In the genomic region with DNA sequence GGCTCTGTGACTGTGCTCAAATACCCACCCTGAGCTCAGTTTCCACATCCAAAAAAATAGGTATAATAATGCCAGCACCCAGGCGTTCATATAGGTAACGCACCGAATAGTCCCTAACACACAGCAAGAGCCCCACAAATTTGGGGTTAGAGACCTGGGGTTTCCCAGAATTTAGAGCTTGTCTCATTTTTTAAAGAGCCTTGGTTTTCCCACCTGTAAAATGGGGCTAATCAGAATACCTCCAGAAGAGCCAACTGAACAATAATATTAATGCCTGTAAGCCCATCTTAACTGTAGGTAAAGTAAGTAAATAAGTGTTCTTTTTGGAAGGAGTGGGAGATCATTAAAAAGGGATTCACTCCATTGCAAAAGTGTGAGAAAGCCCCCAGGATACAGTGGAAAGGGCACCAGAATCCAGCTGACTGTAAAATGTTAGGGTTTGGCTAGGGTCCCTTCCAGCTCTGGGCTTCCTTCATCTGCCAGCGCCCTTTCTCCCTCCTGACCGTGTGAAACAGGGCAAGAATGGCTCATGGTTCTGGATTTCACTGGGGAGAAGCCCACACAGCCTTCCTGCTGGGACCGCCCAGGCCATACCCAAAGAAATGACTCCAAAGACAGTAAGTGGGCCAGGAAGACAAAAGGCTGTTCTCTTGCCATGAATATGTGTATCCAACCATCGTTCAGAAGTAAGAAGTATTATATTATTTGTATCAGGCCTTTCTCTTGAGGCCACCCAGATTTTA, we compare ENCODE assay signal across 2 cellular contexts.
TF ChIP-seq lines count a peak whose summit lies in the region.

No MANE protein-coding gene starts in this region.

TF ChIP-seq in SK-N-SH, 30 proteins besides CTCF, POLR2A, EP300 and RAD21 (continued from another document):
- TF ChIP-seq, protein P1, sequence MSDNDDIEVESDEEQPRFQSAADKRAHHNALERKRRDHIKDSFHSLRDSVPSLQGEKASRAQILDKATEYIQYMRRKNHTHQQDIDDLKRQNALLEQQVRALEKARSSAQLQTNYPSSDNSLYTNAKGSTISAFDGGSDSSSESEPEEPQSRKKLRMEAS (IDR thresholded peaks at IDR 0.05; ENCODE audit: low read depth): no peak
- TF ChIP-seq, protein P2, sequence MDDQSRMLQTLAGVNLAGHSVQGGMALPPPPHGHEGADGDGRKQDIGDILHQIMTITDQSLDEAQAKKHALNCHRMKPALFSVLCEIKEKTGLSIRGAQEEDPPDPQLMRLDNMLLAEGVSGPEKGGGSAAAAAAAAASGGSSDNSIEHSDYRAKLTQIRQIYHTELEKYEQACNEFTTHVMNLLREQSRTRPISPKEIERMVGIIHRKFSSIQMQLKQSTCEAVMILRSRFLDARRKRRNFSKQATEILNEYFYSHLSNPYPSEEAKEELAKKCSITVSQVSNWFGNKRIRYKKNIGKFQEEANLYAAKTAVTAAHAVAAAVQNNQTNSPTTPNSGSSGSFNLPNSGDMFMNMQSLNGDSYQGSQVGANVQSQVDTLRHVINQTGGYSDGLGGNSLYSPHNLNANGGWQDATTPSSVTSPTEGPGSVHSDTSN (IDR thresholded peaks at IDR 0.05): no peak
TF ChIP-seq in SK-N-SH: peak in this region for 0.

TF ChIP-seq in SK-N-SH treated with all-trans-retinoic acid at 6 μM for 48 hours, 23 proteins besides CTCF, POLR2A, EP300 and RAD21 (continued from another document):
- TF ChIP-seq, protein P3, sequence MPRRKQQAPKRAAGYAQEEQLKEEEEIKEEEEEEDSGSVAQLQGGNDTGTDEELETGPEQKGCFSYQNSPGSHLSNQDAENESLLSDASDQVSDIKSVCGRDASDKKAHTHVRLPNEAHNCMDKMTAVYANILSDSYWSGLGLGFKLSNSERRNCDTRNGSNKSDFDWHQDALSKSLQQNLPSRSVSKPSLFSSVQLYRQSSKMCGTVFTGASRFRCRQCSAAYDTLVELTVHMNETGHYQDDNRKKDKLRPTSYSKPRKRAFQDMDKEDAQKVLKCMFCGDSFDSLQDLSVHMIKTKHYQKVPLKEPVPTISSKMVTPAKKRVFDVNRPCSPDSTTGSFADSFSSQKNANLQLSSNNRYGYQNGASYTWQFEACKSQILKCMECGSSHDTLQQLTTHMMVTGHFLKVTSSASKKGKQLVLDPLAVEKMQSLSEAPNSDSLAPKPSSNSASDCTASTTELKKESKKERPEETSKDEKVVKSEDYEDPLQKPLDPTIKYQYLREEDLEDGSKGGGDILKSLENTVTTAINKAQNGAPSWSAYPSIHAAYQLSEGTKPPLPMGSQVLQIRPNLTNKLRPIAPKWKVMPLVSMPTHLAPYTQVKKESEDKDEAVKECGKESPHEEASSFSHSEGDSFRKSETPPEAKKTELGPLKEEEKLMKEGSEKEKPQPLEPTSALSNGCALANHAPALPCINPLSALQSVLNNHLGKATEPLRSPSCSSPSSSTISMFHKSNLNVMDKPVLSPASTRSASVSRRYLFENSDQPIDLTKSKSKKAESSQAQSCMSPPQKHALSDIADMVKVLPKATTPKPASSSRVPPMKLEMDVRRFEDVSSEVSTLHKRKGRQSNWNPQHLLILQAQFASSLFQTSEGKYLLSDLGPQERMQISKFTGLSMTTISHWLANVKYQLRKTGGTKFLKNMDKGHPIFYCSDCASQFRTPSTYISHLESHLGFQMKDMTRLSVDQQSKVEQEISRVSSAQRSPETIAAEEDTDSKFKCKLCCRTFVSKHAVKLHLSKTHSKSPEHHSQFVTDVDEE (CRISPR knock-in tag; IDR thresholded peaks at IDR 0.05): no peak
- TF ChIP-seq ISL1 (CRISPR knock-in tag; IDR thresholded peaks at IDR 0.05): no peak
- TF ChIP-seq, protein P4, sequence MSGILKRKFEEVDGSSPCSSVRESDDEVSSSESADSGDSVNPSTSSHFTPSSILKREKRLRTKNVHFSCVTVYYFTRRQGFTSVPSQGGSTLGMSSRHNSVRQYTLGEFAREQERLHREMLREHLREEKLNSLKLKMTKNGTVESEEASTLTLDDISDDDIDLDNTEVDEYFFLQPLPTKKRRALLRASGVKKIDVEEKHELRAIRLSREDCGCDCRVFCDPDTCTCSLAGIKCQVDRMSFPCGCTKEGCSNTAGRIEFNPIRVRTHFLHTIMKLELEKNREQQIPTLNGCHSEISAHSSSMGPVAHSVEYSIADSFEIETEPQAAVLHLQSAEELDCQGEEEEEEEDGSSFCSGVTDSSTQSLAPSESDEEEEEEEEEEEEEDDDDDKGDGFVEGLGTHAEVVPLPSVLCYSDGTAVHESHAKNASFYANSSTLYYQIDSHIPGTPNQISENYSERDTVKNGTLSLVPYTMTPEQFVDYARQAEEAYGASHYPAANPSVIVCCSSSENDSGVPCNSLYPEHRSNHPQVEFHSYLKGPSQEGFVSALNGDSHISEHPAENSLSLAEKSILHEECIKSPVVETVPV (CRISPR knock-in tag; IDR thresholded peaks at IDR 0.05): no peak
- TF ChIP-seq, protein P5, sequence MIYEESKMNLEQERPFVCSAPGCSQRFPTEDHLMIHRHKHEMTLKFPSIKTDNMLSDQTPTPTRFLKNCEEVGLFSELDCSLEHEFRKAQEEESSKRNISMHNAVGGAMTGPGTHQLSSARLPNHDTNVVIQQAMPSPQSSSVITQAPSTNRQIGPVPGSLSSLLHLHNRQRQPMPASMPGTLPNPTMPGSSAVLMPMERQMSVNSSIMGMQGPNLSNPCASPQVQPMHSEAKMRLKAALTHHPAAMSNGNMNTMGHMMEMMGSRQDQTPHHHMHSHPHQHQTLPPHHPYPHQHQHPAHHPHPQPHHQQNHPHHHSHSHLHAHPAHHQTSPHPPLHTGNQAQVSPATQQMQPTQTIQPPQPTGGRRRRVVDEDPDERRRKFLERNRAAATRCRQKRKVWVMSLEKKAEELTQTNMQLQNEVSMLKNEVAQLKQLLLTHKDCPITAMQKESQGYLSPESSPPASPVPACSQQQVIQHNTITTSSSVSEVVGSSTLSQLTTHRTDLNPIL (CRISPR knock-in tag; IDR thresholded peaks at IDR 0.05; ENCODE audit: low read depth): no peak
- no peak for TF ChIP-seq BACH2 (CRISPR knock-in tag; IDR thresholded peaks at IDR 0.05; ENCODE audit: borderline replicate concordance)
TF ChIP-seq in SK-N-SH treated with all-trans-retinoic acid at 6 μM for 48 hours: peak in this region for 0.
